Comparison of ENCODE assay signal across 8 cellular contexts in genomic region chr5:42951169-42951846, GRCh38.
DNase-seq lines count a peak whose midpoint lies in the region; ATAC-seq and TF ChIP-seq lines count a peak whose summit lies in the region.

No MANE protein-coding gene starts in this region.

- H2BK5ac ChIP-seq in mesenchymal stem cell (ENCODE audit: low read depth, low read length, poor library complexity, severe bottlenecking), result no peak overlapping the region

- H3K9ac ChIP-seq in KMS-11 (peak overlapping the region; percentile 97), mesenchymal stem cell (ENCODE audit: low read length) (peak overlapping the region; percentile 96)

- peak overlapping the region; percentile 96 for H3K27ac ChIP-seq in CD4-positive, alpha-beta memory T cell (ENCODE audit: low read depth, low read length)
- H3K27ac ChIP-seq in KMS-11, result peak overlapping the region; percentile 99
- H3K27ac ChIP-seq in VCaP, result peak overlapping the region; percentile 69
- peak overlapping the region; percentile 95 for H3K27ac ChIP-seq in brain microvascular endothelial cell
- no peak overlapping the region for H3K27ac ChIP-seq in mesenchymal stem cell (ENCODE audit: low read length, poor library complexity, severe bottlenecking)

- H2BK12ac ChIP-seq in mesenchymal stem cell (ENCODE audit: low read length in 2 of 2), result peak overlapping the region in 1 of 2 experiments; percentile 83

- no peak overlapping the region for H3K14ac ChIP-seq in mesenchymal stem cell (ENCODE audit: low read length in 2 of 2)

- no peaks in the 10 kb centered on the region for H3K36me3 ChIP-seq in CD4-positive, alpha-beta memory T cell (ENCODE audit: insufficient read depth, low read length)
- H3K36me3 ChIP-seq in KMS-11 (ENCODE audit: insufficient read depth) (no peaks in the 10 kb centered on the region), brain microvascular endothelial cell (replicated peaks) (no peaks in the 10 kb centered on the region), mesenchymal stem cell (ENCODE audit: control insufficient read depth in 1 of 2, insufficient read depth in 2 of 2, low read depth in 1 of 2, low read length in 2 of 2) (peaks cover 0 to 17% of the 10 kb centered on the region in 2 experiments)

- H3K79me1 ChIP-seq in mesenchymal stem cell (replicated peaks; ENCODE audit: low read length, poor library complexity, severe bottlenecking), result no peaks in the 10 kb centered on the region

- peaks cover 0 to 8% of the 10 kb centered on the region in 2 donors for H3K9me3 ChIP-seq in CD4-positive, alpha-beta memory T cell (ENCODE audit: control insufficient read depth in 1 of 2, low read length in 2 of 2)
- H3K9me3 ChIP-seq in mesenchymal stem cell (ENCODE audit: control insufficient read depth, low read length), result no peaks in the 10 kb centered on the region

- H3K79me2 ChIP-seq in KMS-11 (ENCODE audit: insufficient read depth, low read depth), result peaks cover 16% of the 10 kb centered on the region; the same call in 1 of the 2 replicates

- TF ChIP-seq CTCF in GM20000 (IDR thresholded peaks at IDR 0.05; ENCODE audit: extremely low read depth, missing control alignments), result no peak
- no peak for TF ChIP-seq CTCF in KMS-11 (conservative IDR thresholded peaks at IDR 0.05; ENCODE audit: low read depth, low read length)
- TF ChIP-seq CTCF in VCaP (conservative IDR thresholded peaks at IDR 0.05), result no peak
- TF ChIP-seq CTCF in brain microvascular endothelial cell (IDR thresholded peaks at IDR 0.05; ENCODE audit: low read depth, low read length, missing control alignments), result no peak

- peak overlapping the region; percentile 99 for H3K4me2 ChIP-seq in KMS-11
- no peak overlapping the region for H3K4me2 ChIP-seq in mesenchymal stem cell (ENCODE audit: low read length, poor library complexity, severe bottlenecking)

- no peak overlapping the region for H2AK5ac ChIP-seq in mesenchymal stem cell (ENCODE audit: low read length, severe bottlenecking)

- H3K18ac ChIP-seq in mesenchymal stem cell (ENCODE audit: low read depth in 1 of 2, low read length in 2 of 2), result peak overlapping the region; percentile 61 to 64

- CTCF ChIA-PET in CD4-positive, alpha-beta memory T cell (lab: Charles Lee; ENCODE audit: partially characterized antibody), result interaction anchor here (0.8 to 8.6 kb wide), 13 partner anchors 39 to 533 kb away, joined by 3 to 134 read pairs (median 10); partner anchors contain the start of genes TMEM267 and ZNF131

- peak overlapping the region; percentile 21 for H2BK120ac ChIP-seq in mesenchymal stem cell (ENCODE audit: low read depth, low read length)

- H3K27ac Mint-ChIP-seq in CD4-positive, alpha-beta memory T cell, result peak overlapping the region; percentile 99 to 100 (median 100)
- H3K27ac Mint-ChIP-seq in stimulated activated effector memory CD8-positive, alpha-beta T cell treated with anti-CD3 and anti-CD28 coated beads, Interleukin-12 subunit alpha, Interleukin-12 subunit beta, amount 100 ng/mL, for 72 hours, result peak overlapping the region; percentile 98

- ATAC-seq in stimulated activated effector memory CD8-positive, alpha-beta T cell treated with anti-CD3 and anti-CD28 coated beads, Interleukin-12 subunit alpha, Interleukin-12 subunit beta, amount 100 ng/mL, for 72 hours, result peak; percentile 71

- POLR2A ChIA-PET in CD4-positive, alpha-beta memory T cell (lab: Charles Lee; ENCODE audit: partially characterized antibody), result interaction anchor here (1.0 to 10.7 kb wide), 19 partner anchors 10 to 1025 kb away, joined by 3 to 642 read pairs (median 12); partner anchors contain the start of genes ANXA2R, HMGCS1, NNT and TMEM267

- no peak overlapping the region for H3K23ac ChIP-seq in mesenchymal stem cell (ENCODE audit: low read length in 2 of 2)

- no peaks in the 10 kb centered on the region for H3K27me3 Mint-ChIP-seq in CD4-positive, alpha-beta memory T cell

- H3K4me3 ChIP-seq in CD4-positive, alpha-beta memory T cell (ENCODE audit: low read length in 2 of 2), result peak overlapping the region; percentile 90 to 95
- no peak overlapping the region for H3K4me3 ChIP-seq in KMS-11 (IDR thresholded peaks at IDR 0.05; ENCODE audit: insufficient read depth, low read depth, low read length)
- H3K4me3 ChIP-seq in brain microvascular endothelial cell (ENCODE audit: low read depth, low read length), result peak overlapping the region; percentile 60
- peak overlapping the region in 1 of 2 experiments; percentile 87 for H3K4me3 ChIP-seq in mesenchymal stem cell (ENCODE audit: insufficient read depth in 1 of 2, low read depth in 1 of 2, low read length in 2 of 2)

- peak overlapping the region; percentile 67 for H4K8ac ChIP-seq in mesenchymal stem cell (ENCODE audit: low read length)

- intact Hi-C loops in CD4-positive, alpha-beta memory T cell (cut with micrococcal nuclease), result loop anchor here (1.0 kb wide), 6 partner anchors 42 to 362 kb away; partner anchors contain the start of genes ANXA2R and HMGCS1

- peak overlapping the region in 1 of 2 experiments; percentile 9 for H3K4ac ChIP-seq in mesenchymal stem cell (ENCODE audit: low read depth in 1 of 2, low read length in 2 of 2)

- H4K20me1 ChIP-seq in KMS-11 (ENCODE audit: insufficient read depth), result no peaks in the 10 kb centered on the region

- H2AFZ ChIP-seq in KMS-11 (ENCODE audit: low read depth) (peak overlapping the region; percentile 60), mesenchymal stem cell (ENCODE audit: low read depth, low read length) (no peak overlapping the region)

- no peaks in the 10 kb centered on the region for H3K27me3 ChIP-seq in CD4-positive, alpha-beta memory T cell (ENCODE audit: insufficient read depth, low read length)
- H3K27me3 ChIP-seq in KMS-11 (ENCODE audit: insufficient read depth, low read depth) (no peaks in the 10 kb centered on the region), brain microvascular endothelial cell (replicated peaks) (no peaks in the 10 kb centered on the region), mesenchymal stem cell (ENCODE audit: control insufficient read depth in 1 of 2, insufficient read depth in 1 of 2, low read length in 2 of 2) (no peaks in the 10 kb centered on the region)

- H4K91ac ChIP-seq in mesenchymal stem cell (ENCODE audit: low read length), result peak overlapping the region; percentile 78

- peaks cover 22% of the 10 kb centered on the region for H3K4me1 ChIP-seq in CD4-positive, alpha-beta memory T cell (ENCODE audit: insufficient read depth, low read length)
- H3K4me1 ChIP-seq in KMS-11 (ENCODE audit: low read depth, poor library complexity, severe bottlenecking) (peaks cover 21% of the 10 kb centered on the region), mesenchymal stem cell (ENCODE audit: control insufficient read depth, insufficient read depth, low read depth, low read length) (peaks cover 2% of the 10 kb centered on the region)

- no peak overlapping the region for H2BK15ac ChIP-seq in mesenchymal stem cell (ENCODE audit: low read depth, poor library complexity, severe bottlenecking)

- H3K36me3 Mint-ChIP-seq in CD4-positive, alpha-beta memory T cell, result peaks cover 15 to 24% of the 10 kb centered on the region in 2 donors
- peaks cover 24% of the 10 kb centered on the region for H3K36me3 Mint-ChIP-seq in stimulated activated effector memory CD8-positive, alpha-beta T cell treated with anti-CD3 and anti-CD28 coated beads, Interleukin-12 subunit alpha, Interleukin-12 subunit beta, amount 100 ng/mL, for 72 hours

- peak overlapping the region; percentile 93 to 99 (median 98) for H3K4me3 Mint-ChIP-seq in CD4-positive, alpha-beta memory T cell
- H3K4me3 Mint-ChIP-seq in stimulated activated effector memory CD8-positive, alpha-beta T cell treated with anti-CD3 and anti-CD28 coated beads, Interleukin-12 subunit alpha, Interleukin-12 subunit beta, amount 100 ng/mL, for 72 hours, result peak overlapping the region; percentile 92

- H3K9me3 Mint-ChIP-seq in CD4-positive, alpha-beta memory T cell, result peaks cover 0 to 32% (median 13%) of the 10 kb centered on the region in 8 donors
- peaks cover 3% of the 10 kb centered on the region for H3K9me3 Mint-ChIP-seq in stimulated activated effector memory CD8-positive, alpha-beta T cell treated with anti-CD3 and anti-CD28 coated beads, Interleukin-12 subunit alpha, Interleukin-12 subunit beta, amount 100 ng/mL, for 72 hours

- WGBS in mesenchymal stem cell, result 98% methylated on average over 56 of the region's 56 CpGs

- DNase-seq in CD4-positive, alpha-beta memory T cell, result peak; percentile 85 to 92 (median 88)
- DNase-seq in GM20000 (ENCODE audit: low spot score) (peak; percentile 78), brain microvascular endothelial cell (peak; percentile 47), mesenchymal stem cell (no peak), inferior parietal cortex (ENCODE audit: extremely low spot score) (no peak)
- DNase-seq in stimulated activated effector memory CD8-positive, alpha-beta T cell treated with anti-CD3 and anti-CD28 coated beads, Interleukin-12 subunit alpha, Interleukin-12 subunit beta, amount 100 ng/mL, for 72 hours (ENCODE audit: low spot score in 2 of 2), result peak; percentile 56 to 88

- peaks cover 7 to 42% (median 30%) of the 10 kb centered on the region in 4 donors for H3K4me1 Mint-ChIP-seq in CD4-positive, alpha-beta memory T cell
- peaks cover 24% of the 10 kb centered on the region for H3K4me1 Mint-ChIP-seq in stimulated activated effector memory CD8-positive, alpha-beta T cell treated with anti-CD3 and anti-CD28 coated beads, Interleukin-12 subunit alpha, Interleukin-12 subunit beta, amount 100 ng/mL, for 72 hours

- in situ Hi-C loops in brain microvascular endothelial cell (cut with HindIII; ENCODE audit: low pct_ligation_motif_present, low sequenced_read_pairs), result no loop called here

Comparison
In these comparisons a context has a peak if more than half of its experiments do, and no peak if none do; other contexts are left out.
1. DNase-seq: peak in CD4-positive, alpha-beta memory T cell (5 of 5), GM20000 (single experiment), brain microvascular endothelial cell (single experiment) and stimulated activated effector memory CD8-positive, alpha-beta T cell treated with anti-CD3 and anti-CD28 coated beads, Interleukin-12 subunit alpha, Interleukin-12 subunit beta, amount 100 ng/mL, for 72 hours (2 of 2); none in mesenchymal stem cell (single experiment) and inferior parietal cortex (single experiment).